8 cellular contexts compared by ENCODE assay signal in the genomic region with DNA sequence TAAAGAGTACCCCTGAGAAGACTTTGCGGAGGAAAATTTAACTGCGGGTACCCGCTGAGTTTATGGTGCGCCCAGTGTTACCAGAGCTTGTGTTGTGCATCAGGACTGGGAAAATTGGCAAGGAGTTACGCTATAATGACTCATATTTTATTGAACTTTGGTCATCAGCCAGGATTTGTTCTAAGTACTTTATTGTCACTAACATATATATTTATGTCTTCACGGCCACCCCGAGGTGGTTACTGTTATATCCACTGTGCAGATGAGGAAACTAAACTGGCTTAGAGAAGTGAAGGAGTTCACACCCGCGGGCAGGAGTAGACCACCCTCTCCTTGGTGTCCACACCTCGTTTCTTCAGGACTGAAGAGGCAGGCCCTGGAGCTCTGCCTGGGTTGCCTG. TPM values are rescaled to one million over a fixed set of nuclear protein-coding genes. Genes with fewer than 3 reads are reported as not detected.
DNase-seq lines count a peak whose midpoint lies in the region; ATAC-seq lines count a peak whose summit lies in the region.

No MANE protein-coding gene starts in this region.

- no peak overlapping the region for H3K27ac ChIP-seq in ectodermal cell (ENCODE audit: insufficient read depth, low read depth, low read length, poor library complexity, severe bottlenecking)
- H3K27ac ChIP-seq in mucosa of rectum (ENCODE audit: low read depth in 2 of 2, low read length in 2 of 2) = peak overlapping the region; percentile 90 to 92

- H3K4me1 ChIP-seq in ectodermal cell (ENCODE audit: control insufficient read depth, insufficient read depth, low read length) = peaks cover 25% of the 10 kb centered on the region
- peaks cover 9% of the 10 kb centered on the region in 2 donors for H3K4me1 ChIP-seq in mucosa of rectum (ENCODE audit: control insufficient read depth in 2 of 2, insufficient read depth in 2 of 2, low read length in 2 of 2)

- H3K4me1 Mint-ChIP-seq in activated T-cell treated with anti-CD3 and anti-CD28 coated beads, Interleukin-2, amount 50 U/mL, for 72 hours (ENCODE audit: low read depth) = peaks cover 26% of the 10 kb centered on the region

- peak overlapping the region; percentile 78 to 83 for H3K9ac ChIP-seq in mucosa of rectum (ENCODE audit: low read depth in 1 of 2, low read length in 2 of 2)

- H3K27ac Mint-ChIP-seq in activated T-cell treated with anti-CD3 and anti-CD28 coated beads, Interleukin-2, amount 50 U/mL, for 72 hours = peak overlapping the region; percentile 85

- H3K36me3 Mint-ChIP-seq in activated T-cell treated with anti-CD3 and anti-CD28 coated beads, Interleukin-2, amount 50 U/mL, for 72 hours (ENCODE audit: insufficient read depth in 2 of 2) = peaks cover 0 to 2% of the 10 kb centered on the region in 2 donors

- no peaks in the 10 kb centered on the region for H3K9me3 Mint-ChIP-seq in activated T-cell treated with anti-CD3 and anti-CD28 coated beads, Interleukin-2, amount 50 U/mL, for 72 hours

- H3K4me3 Mint-ChIP-seq in activated T-cell treated with anti-CD3 and anti-CD28 coated beads, Interleukin-2, amount 50 U/mL, for 72 hours = peak overlapping the region; percentile 85 to 95

- no peaks in the 10 kb centered on the region for H3K27me3 Mint-ChIP-seq in activated T-cell treated with anti-CD3 and anti-CD28 coated beads, Interleukin-2, amount 50 U/mL, for 72 hours (ENCODE audit: low read depth)

- peak overlapping the region; percentile 44 for H3K4me3 ChIP-seq in ectodermal cell (ENCODE audit: insufficient read depth, low read depth, low read length)
- H3K4me3 ChIP-seq in mucosa of rectum (ENCODE audit: low read length in 2 of 2) = peak overlapping the region; percentile 68 to 95

- no peak for ATAC-seq in activated T-cell treated with anti-CD3 and anti-CD28 coated beads, Interleukin-2, amount 50 U/mL, for 72 hours (replicated peaks in 1 of 2)

- no peak for DNase-seq in activated T-cell treated with anti-CD3 and anti-CD28 coated beads, Interleukin-2, amount 50 U/mL, for 72 hours
- no peak for DNase-seq in activated T-cell treated with anti-CD3 and anti-CD28 coated beads, Interleukin-2, amount 50 U/mL, for 1 hour
- DNase-seq in RPMI7951 (ENCODE audit: low read depth) (peak; percentile 69), iPS-NIHi7 (ENCODE audit: extremely low spot score) (no peak), NCI-H2029 treated with DMSO at 0.1 percent for 48 hours (lab: John Stamatoyannopoulos, UW) (no peak), occipital lobe (lab: John Stamatoyannopoulos, UW) (no peak)

- H3K36me3 ChIP-seq in ectodermal cell (ENCODE audit: control insufficient read depth, insufficient read depth, low read length) (no peaks in the 10 kb centered on the region), mucosa of rectum (ENCODE audit: control insufficient read depth in 2 of 2, insufficient read depth in 2 of 2, low read length in 2 of 2) (no peaks in the 10 kb centered on the region)

- H3K9me3 ChIP-seq in ectodermal cell (ENCODE audit: control insufficient read depth, low read length) = no peaks in the 10 kb centered on the region
- H3K9me3 ChIP-seq in mucosa of rectum (ENCODE audit: control insufficient read depth in 2 of 2, low read length in 2 of 2) = no peaks in the 10 kb centered on the region

- 80 to 83% methylated on average over 10 of the region's 10 CpGs for WGBS in ectodermal cell, 2 experiments

- H3K27me3 ChIP-seq in ectodermal cell (ENCODE audit: control insufficient read depth, insufficient read depth, low read length, poor library complexity, severe bottlenecking) (no peaks in the 10 kb centered on the region), mucosa of rectum (ENCODE audit: control insufficient read depth in 2 of 2, insufficient read depth in 2 of 2, low read length in 2 of 2) (no peaks in the 10 kb centered on the region)

RNA-seq across cellular contexts. Expression of a gene that starts 0.7 kb away (rescaled TPM):
- total RNA-seq in activated T-cell treated with anti-CD3 and anti-CD28 coated beads, Interleukin-2, amount 50 U/mL, for 72 hours = 10 to 100 TPM; 14.8 to 34.6 TPM
- 2.1 and 2.5 TPM in 2 replicates for total RNA-seq in RPMI7951 (2014; rRNA removed; shearing (Covaris generic))
- polyA plus RNA-seq in ectodermal cell (2013, experiment 1 of 4) = 11.6 TPM
- 13.8 TPM for polyA plus RNA-seq in ectodermal cell (2013, experiment 2 of 4)
- polyA plus RNA-seq in ectodermal cell (2013, experiment 3 of 4) = 8.8 TPM
- 11.6 TPM for polyA plus RNA-seq in ectodermal cell (2013, experiment 4 of 4)
- 7.6 TPM for total RNA-seq in occipital lobe

RNA-seq across cellular contexts. Expression of a gene that starts 19.0 kb away (rescaled TPM):
- total RNA-seq in activated T-cell treated with anti-CD3 and anti-CD28 coated beads, Interleukin-2, amount 50 U/mL, for 72 hours = under 1 TPM in 1 of 2 donors, not detected in 1; 0.17 TPM
- total RNA-seq in RPMI7951 (2014; rRNA removed; shearing (Covaris generic)) = not detected in 2 replicates
- not detected for polyA plus RNA-seq in ectodermal cell (2013, experiment 1 of 4)
- polyA plus RNA-seq in ectodermal cell (2013, experiment 2 of 4) = not detected
- not detected for polyA plus RNA-seq in ectodermal cell (2013, experiment 3 of 4)
- polyA plus RNA-seq in ectodermal cell (2013, experiment 4 of 4) = not detected
- not detected for total RNA-seq in occipital lobe

RNA-seq across cellular contexts. Expression of a gene that starts 28.7 kb away (rescaled TPM):
- 10 to 100 TPM; 26.6 to 28.8 TPM for total RNA-seq in activated T-cell treated with anti-CD3 and anti-CD28 coated beads, Interleukin-2, amount 50 U/mL, for 72 hours
- total RNA-seq in RPMI7951 (2014; rRNA removed; shearing (Covaris generic)) = 80.7 and 82.7 TPM in 2 replicates
- polyA plus RNA-seq in ectodermal cell (2013, experiment 1 of 4) = 70.8 TPM
- 74.5 TPM for polyA plus RNA-seq in ectodermal cell (2013, experiment 2 of 4)
- 54.4 TPM for polyA plus RNA-seq in ectodermal cell (2013, experiment 3 of 4)
- 63.2 TPM for polyA plus RNA-seq in ectodermal cell (2013, experiment 4 of 4)
- 79.2 TPM for total RNA-seq in occipital lobe
